1 cellular context compared by ENCODE assay signal in the genomic region with DNA sequence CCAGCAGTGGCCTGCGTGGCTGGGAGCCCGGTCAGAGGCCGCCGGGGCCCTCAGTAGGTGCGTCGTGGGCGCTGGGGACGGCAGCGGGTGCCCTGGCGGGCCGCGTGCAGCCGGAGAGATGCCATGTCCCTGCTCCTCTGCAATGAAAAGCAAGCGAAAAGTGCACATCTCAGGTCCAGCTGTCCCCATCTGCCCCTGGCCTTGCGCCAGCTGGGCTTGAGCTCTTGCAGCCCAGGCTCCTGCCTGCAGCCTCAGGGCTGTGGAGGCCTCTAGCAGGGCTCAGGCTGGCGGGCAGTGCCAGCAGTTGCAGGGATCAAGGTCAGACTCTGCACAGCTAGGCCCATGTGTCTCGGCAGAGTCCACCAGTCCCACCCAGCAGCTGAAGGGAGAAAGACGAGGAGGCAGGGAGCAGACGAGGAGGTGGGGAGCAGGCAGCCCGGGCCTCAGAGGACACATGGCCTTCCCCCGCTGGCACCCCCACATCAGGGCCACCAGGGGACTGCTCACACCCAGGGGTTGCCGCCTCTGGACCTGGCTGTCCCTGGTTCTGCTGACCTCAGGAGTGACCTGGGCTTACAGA.
TF ChIP-seq lines count a peak whose summit lies in the region.

No MANE protein-coding gene starts in this region.

TF ChIP-seq in HepG2, 621 proteins besides CTCF, POLR2A, EP300 and RAD21 (continued from another document and continues in another):
- TF ChIP-seq, protein P1, sequence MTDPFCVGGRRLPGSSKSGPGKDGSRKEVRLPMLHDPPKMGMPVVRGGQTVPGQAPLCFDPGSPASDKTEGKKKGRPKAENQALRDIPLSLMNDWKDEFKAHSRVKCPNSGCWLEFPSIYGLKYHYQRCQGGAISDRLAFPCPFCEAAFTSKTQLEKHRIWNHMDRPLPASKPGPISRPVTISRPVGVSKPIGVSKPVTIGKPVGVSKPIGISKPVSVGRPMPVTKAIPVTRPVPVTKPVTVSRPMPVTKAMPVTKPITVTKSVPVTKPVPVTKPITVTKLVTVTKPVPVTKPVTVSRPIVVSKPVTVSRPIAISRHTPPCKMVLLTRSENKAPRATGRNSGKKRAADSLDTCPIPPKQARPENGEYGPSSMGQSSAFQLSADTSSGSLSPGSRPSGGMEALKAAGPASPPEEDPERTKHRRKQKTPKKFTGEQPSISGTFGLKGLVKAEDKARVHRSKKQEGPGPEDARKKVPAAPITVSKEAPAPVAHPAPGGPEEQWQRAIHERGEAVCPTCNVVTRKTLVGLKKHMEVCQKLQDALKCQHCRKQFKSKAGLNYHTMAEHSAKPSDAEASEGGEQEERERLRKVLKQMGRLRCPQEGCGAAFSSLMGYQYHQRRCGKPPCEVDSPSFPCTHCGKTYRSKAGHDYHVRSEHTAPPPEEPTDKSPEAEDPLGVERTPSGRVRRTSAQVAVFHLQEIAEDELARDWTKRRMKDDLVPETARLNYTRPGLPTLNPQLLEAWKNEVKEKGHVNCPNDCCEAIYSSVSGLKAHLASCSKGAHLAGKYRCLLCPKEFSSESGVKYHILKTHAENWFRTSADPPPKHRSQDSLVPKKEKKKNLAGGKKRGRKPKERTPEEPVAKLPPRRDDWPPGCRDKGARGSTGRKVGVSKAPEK (CRISPR knock-in tag; IDR thresholded peaks at IDR 0.05; ENCODE audit: borderline replicate concordance): no peak
- TF ChIP-seq ZSCAN25 (CRISPR knock-in tag; IDR thresholded peaks at IDR 0.05): peak; percentile 77; the same call in 1 of the 2 replicates
- TF ChIP-seq RXRA (CRISPR knock-in tag; IDR thresholded peaks at IDR 0.05): peak; percentile 94
- peak; percentile 40 for TF ChIP-seq HDAC2 (CRISPR knock-in tag; IDR thresholded peaks at IDR 0.05)
- TF ChIP-seq ZNF564 (CRISPR knock-in tag; IDR thresholded peaks at IDR 0.05): no peak
- peak; percentile 62 for TF ChIP-seq TRIM24 (CRISPR knock-in tag; IDR thresholded peaks at IDR 0.05)
- no peak for TF ChIP-seq ZNF841 (CRISPR knock-in tag; IDR thresholded peaks at IDR 0.05; ENCODE audit: borderline replicate concordance)
- TF ChIP-seq ZNF709 (CRISPR knock-in tag; IDR thresholded peaks at IDR 0.05): 0 out of 2 replicates have a peak, but pooled peaks have one; percentile 21
- peak; percentile 47; the same call in 1 of the 2 replicates for TF ChIP-seq ZBTB7A (CRISPR knock-in tag; IDR thresholded peaks at IDR 0.05)
- TF ChIP-seq ZNF350 (CRISPR knock-in tag; IDR thresholded peaks at IDR 0.05; ENCODE audit: borderline replicate concordance, low read depth): peak; percentile 67; the same call in 1 of the 2 replicates
- TF ChIP-seq FOXC1 (CRISPR knock-in tag; IDR thresholded peaks at IDR 0.05; ENCODE audit: borderline replicate concordance): peak; percentile 83
- no peak for TF ChIP-seq KLF15 (CRISPR knock-in tag; IDR thresholded peaks at IDR 0.05; ENCODE audit: borderline replicate concordance)
- TF ChIP-seq, protein P2, sequence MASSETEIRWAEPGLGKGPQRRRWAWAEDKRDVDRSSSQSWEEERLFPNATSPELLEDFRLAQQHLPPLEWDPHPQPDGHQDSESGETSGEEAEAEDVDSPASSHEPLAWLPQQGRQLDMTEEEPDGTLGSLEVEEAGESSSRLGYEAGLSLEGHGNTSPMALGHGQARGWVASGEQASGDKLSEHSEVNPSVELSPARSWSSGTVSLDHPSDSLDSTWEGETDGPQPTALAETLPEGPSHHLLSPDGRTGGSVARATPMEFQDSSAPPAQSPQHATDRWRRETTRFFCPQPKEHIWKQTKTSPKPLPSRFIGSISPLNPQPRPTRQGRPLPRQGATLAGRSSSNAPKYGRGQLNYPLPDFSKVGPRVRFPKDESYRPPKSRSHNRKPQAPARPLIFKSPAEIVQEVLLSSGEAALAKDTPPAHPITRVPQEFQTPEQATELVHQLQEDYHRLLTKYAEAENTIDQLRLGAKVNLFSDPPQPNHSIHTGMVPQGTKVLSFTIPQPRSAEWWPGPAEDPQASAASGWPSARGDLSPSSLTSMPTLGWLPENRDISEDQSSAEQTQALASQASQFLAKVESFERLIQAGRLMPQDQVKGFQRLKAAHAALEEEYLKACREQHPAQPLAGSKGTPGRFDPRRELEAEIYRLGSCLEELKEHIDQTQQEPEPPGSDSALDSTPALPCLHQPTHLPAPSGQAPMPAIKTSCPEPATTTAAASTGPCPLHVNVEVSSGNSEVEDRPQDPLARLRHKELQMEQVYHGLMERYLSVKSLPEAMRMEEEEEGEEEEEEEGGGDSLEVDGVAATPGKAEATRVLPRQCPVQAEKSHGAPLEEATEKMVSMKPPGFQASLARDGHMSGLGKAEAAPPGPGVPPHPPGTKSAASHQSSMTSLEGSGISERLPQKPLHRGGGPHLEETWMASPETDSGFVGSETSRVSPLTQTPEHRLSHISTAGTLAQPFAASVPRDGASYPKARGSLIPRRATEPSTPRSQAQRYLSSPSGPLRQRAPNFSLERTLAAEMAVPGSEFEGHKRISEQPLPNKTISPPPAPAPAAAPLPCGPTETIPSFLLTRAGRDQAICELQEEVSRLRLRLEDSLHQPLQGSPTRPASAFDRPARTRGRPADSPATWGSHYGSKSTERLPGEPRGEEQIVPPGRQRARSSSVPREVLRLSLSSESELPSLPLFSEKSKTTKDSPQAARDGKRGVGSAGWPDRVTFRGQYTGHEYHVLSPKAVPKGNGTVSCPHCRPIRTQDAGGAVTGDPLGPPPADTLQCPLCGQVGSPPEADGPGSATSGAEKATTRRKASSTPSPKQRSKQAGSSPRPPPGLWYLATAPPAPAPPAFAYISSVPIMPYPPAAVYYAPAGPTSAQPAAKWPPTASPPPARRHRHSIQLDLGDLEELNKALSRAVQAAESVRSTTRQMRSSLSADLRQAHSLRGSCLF (CRISPR knock-in tag; IDR thresholded peaks at IDR 0.05; ENCODE audit: borderline replicate concordance): no peak
- TF ChIP-seq U2AF1 (optimal IDR thresholded peaks at IDR 0.05; ENCODE audit: low read depth, low read length): peak; percentile 51
- peak; percentile 38; the same call in 1 of the 2 replicates for TF ChIP-seq NRL (CRISPR knock-in tag; IDR thresholded peaks at IDR 0.05; ENCODE audit: borderline replicate concordance)
- peak; percentile 99 for TF ChIP-seq HNRNPL (IDR thresholded peaks at IDR 0.05; ENCODE audit: low read depth, low read length)
- TF ChIP-seq, protein P3, sequence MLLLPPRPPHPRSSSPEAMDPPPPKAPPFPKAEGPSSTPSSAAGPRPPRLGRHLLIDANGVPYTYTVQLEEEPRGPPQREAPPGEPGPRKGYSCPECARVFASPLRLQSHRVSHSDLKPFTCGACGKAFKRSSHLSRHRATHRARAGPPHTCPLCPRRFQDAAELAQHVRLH (CRISPR knock-in tag; IDR thresholded peaks at IDR 0.05; ENCODE audit: borderline replicate concordance, low read depth): peak; percentile 54; the same call in 1 of the 2 replicates
- TF ChIP-seq, protein P4, sequence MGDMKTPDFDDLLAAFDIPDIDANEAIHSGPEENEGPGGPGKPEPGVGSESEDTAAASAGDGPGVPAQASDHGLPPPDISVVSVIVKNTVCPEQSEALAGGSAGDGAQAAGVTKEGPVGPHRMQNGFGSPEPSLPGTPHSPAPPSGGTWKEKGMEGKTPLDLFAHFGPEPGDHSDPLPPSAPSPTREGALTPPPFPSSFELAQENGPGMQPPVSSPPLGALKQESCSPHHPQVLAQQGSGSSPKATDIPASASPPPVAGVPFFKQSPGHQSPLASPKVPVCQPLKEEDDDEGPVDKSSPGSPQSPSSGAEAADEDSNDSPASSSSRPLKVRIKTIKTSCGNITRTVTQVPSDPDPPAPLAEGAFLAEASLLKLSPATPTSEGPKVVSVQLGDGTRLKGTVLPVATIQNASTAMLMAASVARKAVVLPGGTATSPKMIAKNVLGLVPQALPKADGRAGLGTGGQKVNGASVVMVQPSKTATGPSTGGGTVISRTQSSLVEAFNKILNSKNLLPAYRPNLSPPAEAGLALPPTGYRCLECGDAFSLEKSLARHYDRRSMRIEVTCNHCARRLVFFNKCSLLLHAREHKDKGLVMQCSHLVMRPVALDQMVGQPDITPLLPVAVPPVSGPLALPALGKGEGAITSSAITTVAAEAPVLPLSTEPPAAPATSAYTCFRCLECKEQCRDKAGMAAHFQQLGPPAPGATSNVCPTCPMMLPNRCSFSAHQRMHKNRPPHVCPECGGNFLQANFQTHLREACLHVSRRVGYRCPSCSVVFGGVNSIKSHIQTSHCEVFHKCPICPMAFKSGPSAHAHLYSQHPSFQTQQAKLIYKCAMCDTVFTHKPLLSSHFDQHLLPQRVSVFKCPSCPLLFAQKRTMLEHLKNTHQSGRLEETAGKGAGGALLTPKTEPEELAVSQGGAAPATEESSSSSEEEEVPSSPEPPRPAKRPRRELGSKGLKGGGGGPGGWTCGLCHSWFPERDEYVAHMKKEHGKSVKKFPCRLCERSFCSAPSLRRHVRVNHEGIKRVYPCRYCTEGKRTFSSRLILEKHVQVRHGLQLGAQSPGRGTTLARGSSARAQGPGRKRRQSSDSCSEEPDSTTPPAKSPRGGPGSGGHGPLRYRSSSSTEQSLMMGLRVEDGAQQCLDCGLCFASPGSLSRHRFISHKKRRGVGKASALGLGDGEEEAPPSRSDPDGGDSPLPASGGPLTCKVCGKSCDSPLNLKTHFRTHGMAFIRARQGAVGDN (CRISPR knock-in tag; IDR thresholded peaks at IDR 0.05): peak; percentile 97
- 0 out of 2 replicates have a peak, but pooled peaks have one; percentile 50 for TF ChIP-seq MXD4 (CRISPR knock-in tag; IDR thresholded peaks at IDR 0.05)
- TF ChIP-seq ZSCAN12 (CRISPR knock-in tag; IDR thresholded peaks at IDR 0.05): no peak
- TF ChIP-seq, protein P5, sequence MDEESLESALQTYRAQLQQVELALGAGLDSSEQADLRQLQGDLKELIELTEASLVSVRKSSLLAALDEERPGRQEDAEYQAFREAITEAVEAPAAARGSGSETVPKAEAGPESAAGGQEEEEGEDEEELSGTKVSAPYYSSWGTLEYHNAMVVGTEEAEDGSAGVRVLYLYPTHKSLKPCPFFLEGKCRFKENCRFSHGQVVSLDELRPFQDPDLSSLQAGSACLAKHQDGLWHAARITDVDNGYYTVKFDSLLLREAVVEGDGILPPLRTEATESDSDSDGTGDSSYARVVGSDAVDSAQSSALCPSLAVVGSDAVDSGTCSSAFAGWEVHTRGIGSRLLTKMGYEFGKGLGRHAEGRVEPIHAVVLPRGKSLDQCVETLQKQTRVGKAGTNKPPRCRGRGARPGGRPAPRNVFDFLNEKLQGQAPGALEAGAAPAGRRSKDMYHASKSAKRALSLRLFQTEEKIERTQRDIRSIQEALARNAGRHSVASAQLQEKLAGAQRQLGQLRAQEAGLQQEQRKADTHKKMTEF (CRISPR knock-in tag; IDR thresholded peaks at IDR 0.05): peak; percentile 75
- TF ChIP-seq, protein P6, sequence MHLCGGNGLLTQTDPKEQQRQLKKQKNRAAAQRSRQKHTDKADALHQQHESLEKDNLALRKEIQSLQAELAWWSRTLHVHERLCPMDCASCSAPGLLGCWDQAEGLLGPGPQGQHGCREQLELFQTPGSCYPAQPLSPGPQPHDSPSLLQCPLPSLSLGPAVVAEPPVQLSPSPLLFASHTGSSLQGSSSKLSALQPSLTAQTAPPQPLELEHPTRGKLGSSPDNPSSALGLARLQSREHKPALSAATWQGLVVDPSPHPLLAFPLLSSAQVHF (CRISPR knock-in tag; IDR thresholded peaks at IDR 0.05): 0 out of 2 replicates have a peak, but pooled peaks have one; percentile 11
- no peak for TF ChIP-seq EHMT2 (IDR thresholded peaks at IDR 0.05; ENCODE audit: borderline replicate concordance, low read depth, low read length)
- TF ChIP-seq ELF3 (CRISPR knock-in tag; IDR thresholded peaks at IDR 0.05): peak; percentile 49; the same call in 1 of the 2 replicates
- no peak for TF ChIP-seq RNF2 (conservative IDR thresholded peaks at IDR 0.05; ENCODE audit: low read depth)
- no peak for TF ChIP-seq SP1 (IDR thresholded peaks at IDR 0.05)
- no peak; the same call in 1 of the 2 replicates for TF ChIP-seq SP1 (CRISPR knock-in tag; IDR thresholded peaks at IDR 0.05)
- TF ChIP-seq KDM6A (CRISPR knock-in tag; IDR thresholded peaks at IDR 0.05; ENCODE audit: low read depth): 0 out of 2 replicates have a peak, but pooled peaks have one; percentile 56
- no peak for TF ChIP-seq ZFYVE20 (CRISPR knock-in tag; IDR thresholded peaks at IDR 0.05; ENCODE audit: borderline replicate concordance, low read depth)
- no peak for TF ChIP-seq ISX (CRISPR knock-in tag; conservative IDR thresholded peaks at IDR 0.05)
- TF ChIP-seq, protein P7, sequence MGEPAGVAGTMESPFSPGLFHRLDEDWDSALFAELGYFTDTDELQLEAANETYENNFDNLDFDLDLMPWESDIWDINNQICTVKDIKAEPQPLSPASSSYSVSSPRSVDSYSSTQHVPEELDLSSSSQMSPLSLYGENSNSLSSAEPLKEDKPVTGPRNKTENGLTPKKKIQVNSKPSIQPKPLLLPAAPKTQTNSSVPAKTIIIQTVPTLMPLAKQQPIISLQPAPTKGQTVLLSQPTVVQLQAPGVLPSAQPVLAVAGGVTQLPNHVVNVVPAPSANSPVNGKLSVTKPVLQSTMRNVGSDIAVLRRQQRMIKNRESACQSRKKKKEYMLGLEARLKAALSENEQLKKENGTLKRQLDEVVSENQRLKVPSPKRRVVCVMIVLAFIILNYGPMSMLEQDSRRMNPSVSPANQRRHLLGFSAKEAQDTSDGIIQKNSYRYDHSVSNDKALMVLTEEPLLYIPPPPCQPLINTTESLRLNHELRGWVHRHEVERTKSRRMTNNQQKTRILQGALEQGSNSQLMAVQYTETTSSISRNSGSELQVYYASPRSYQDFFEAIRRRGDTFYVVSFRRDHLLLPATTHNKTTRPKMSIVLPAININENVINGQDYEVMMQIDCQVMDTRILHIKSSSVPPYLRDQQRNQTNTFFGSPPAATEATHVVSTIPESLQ (CRISPR knock-in tag; conservative IDR thresholded peaks at IDR 0.05): no peak; the same call in 1 of the 2 replicates
- peak; percentile 72 for TF ChIP-seq SAP130 (CRISPR knock-in tag; IDR thresholded peaks at IDR 0.05; ENCODE audit: low read depth)
- peak; percentile 70 for TF ChIP-seq MED1 (CRISPR knock-in tag; IDR thresholded peaks at IDR 0.05)
- no peak for TF ChIP-seq ATF7 (IDR thresholded peaks at IDR 0.05)
- no peak for TF ChIP-seq ATF7 (CRISPR knock-in tag; IDR thresholded peaks at IDR 0.05)
- TF ChIP-seq ZSCAN31 (CRISPR knock-in tag; IDR thresholded peaks at IDR 0.05; ENCODE audit: low read depth): peak; percentile 55; the same call in 1 of the 2 replicates
- TF ChIP-seq NONO (IDR thresholded peaks at IDR 0.05): no peak
- peak; percentile 44; the same call in 1 of the 2 replicates for TF ChIP-seq NONO (CRISPR knock-in tag; conservative IDR thresholded peaks at IDR 0.05)
- peak; percentile 38; the same call in 1 of the 2 replicates for TF ChIP-seq ZNF251 (CRISPR knock-in tag; IDR thresholded peaks at IDR 0.05)
- TF ChIP-seq ZMAT3 (CRISPR knock-in tag; conservative IDR thresholded peaks at IDR 0.05): peak; percentile 88; the same call in 1 of the 2 replicates
- TF ChIP-seq DMAP1 (CRISPR knock-in tag; IDR thresholded peaks at IDR 0.05): no peak
- no peak for TF ChIP-seq CHD2 (IDR thresholded peaks at IDR 0.05; ENCODE audit: low read depth, low read length)
- 0 out of 2 replicates have a peak, but pooled peaks have one; percentile 11 for TF ChIP-seq ZSCAN21 (CRISPR knock-in tag; IDR thresholded peaks at IDR 0.05; ENCODE audit: borderline replicate concordance)
- 0 out of 2 replicates have a peak, but pooled peaks have one; percentile 47 for TF ChIP-seq ZNF10 (CRISPR knock-in tag; IDR thresholded peaks at IDR 0.05; ENCODE audit: borderline replicate concordance, low read depth)
- no peak for TF ChIP-seq KDM1A (CRISPR knock-in tag; IDR thresholded peaks at IDR 0.05)
